In the genomic region with DNA sequence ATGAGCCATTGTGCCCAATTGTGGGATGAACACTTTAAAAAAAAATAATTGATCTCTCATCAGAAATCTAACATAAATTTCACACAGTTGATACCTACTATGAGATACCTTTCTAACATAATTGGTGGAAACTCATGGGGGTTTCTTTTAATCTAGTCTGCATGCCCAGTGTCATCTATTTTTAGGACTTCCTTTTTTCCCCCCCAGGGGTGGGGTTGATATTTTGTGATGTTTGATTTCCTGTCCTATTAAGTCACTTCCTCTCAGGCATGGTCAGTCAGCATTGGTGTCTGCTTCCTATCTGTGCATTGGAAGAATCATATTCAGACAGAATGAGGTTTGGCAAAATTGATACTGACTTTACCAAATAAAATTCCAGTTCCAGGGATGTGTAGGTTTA, we compare ENCODE assay signal across 1 cellular context.
TF ChIP-seq lines count a peak whose summit lies in the region.

No MANE protein-coding gene starts in this region.

TF ChIP-seq in IMR-90, 13 proteins besides CTCF, POLR2A, EP300 and RAD21:
- TF ChIP-seq, protein P1, sequence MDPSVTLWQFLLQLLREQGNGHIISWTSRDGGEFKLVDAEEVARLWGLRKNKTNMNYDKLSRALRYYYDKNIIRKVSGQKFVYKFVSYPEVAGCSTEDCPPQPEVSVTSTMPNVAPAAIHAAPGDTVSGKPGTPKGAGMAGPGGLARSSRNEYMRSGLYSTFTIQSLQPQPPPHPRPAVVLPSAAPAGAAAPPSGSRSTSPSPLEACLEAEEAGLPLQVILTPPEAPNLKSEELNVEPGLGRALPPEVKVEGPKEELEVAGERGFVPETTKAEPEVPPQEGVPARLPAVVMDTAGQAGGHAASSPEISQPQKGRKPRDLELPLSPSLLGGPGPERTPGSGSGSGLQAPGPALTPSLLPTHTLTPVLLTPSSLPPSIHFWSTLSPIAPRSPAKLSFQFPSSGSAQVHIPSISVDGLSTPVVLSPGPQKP (IDR thresholded peaks at IDR 0.05; ENCODE audit: borderline replicate concordance, low read depth, low read length): no peak
TF ChIP-seq in IMR-90: peak in this region for 0.
